In genomic region chr1:232435746-232436145, GRCh38 we compare ENCODE assay signal across 17 cellular contexts.
DNase-seq lines count a peak whose midpoint lies in the region; ATAC-seq and TF ChIP-seq lines count a peak whose summit lies in the region.
"Had no signal": no experiment of that assay in that cellular context is flagged by ENCODE, and none has a peak within 500 bp of the region (broad histone marks: within the 10 kb centered on the region; RNA-seq: fewer than 3 reads in every experiment).

No MANE protein-coding gene starts in this region.

- H3K4me1 ChIP-seq in mammary epithelial cell (ENCODE audit: insufficient read depth, low read length) (no peaks in the 10 kb centered on the region), mesenchymal stem cell (ENCODE audit: control insufficient read depth, insufficient read depth, low read depth, low read length) (peaks cover 18% of the 10 kb centered on the region), upper lobe of right lung (no peaks in the 10 kb centered on the region)

- no peaks in the 10 kb centered on the region for H4K20me1 ChIP-seq in mammary epithelial cell (ENCODE audit: insufficient read depth, low read length)

- in situ Hi-C loops in mammary epithelial cell (cut with MboI; ENCODE audit: low sequenced_read_pairs in 2 of 2), result no loop called here

- H3K27me3 ChIP-seq in mammary epithelial cell (ENCODE audit: insufficient read depth, low read length) (no peaks in the 10 kb centered on the region), mesenchymal stem cell (ENCODE audit: control insufficient read depth in 1 of 2, insufficient read depth in 1 of 2, low read length in 2 of 2) (no peaks in the 10 kb centered on the region), upper lobe of right lung (no peaks in the 10 kb centered on the region)
- H3K27me3 ChIP-seq: esophagus muscularis mucosa had no signal

- H3K27me3 Mint-ChIP-seq in MCF 10A (ENCODE audit: insufficient read depth, unreplicated experiment), result no peaks in the 10 kb centered on the region

- ATAC-seq in upper lobe of right lung (peak; percentile 45), GM18505 (IDR thresholded peaks at IDR 0.05; ENCODE audit: unreplicated experiment) (no peak)
- ATAC-seq: CD8-positive, alpha-beta T cell had no signal

- intact Hi-C loops in MCF 10A (cut with micrococcal nuclease) (no loop called here), mammary epithelial cell (cut with micrococcal nuclease) (no loop called here), upper lobe of right lung (cut with DNase I) (no loop called here)

- H3K79me2 ChIP-seq in mammary epithelial cell (ENCODE audit: insufficient read depth, low read length), result no peaks in the 10 kb centered on the region

- DNase-seq in MCF 10A (ENCODE audit: unreplicated experiment), result peak; percentile 76
- DNase-seq in mammary epithelial cell, result no peak
- peak; percentile 36 for DNase-seq in fibroblast of mammary gland (ENCODE audit: low read depth)
- peak; percentile 39 for DNase-seq in mesenchymal stem cell
- no peak for DNase-seq in upper lobe of right lung
- no peak for DNase-seq in HuH-7.5 (ENCODE audit: low spot score)
- no peak for DNase-seq in NCI-H187 treated with DMSO at 0.1 percent for 48 hours (lab: John Stamatoyannopoulos, UW)
- DNase-seq: activated naive CD8-positive, alpha-beta T cell treated with anti-CD3 and anti-CD28 coated beads, Interleukin-2, amount 10 ng/mL, durations not matched to agents 7 days and 5 days; CD8-positive, alpha-beta T cell; KBM-7; NCI-H1105; NCI-H226; occipital lobe; SHP77 treated with DMSO at 0.1 percent for 48 hours; stimulated activated CD4-positive, alpha-beta T cell treated with anti-CD3 and anti-CD28 coated beads, Interleukin-15, amount 100 ng/mL, for 24 hours had no signal

- no peak overlapping the region for H3K23ac ChIP-seq in mesenchymal stem cell (ENCODE audit: low read length in 2 of 2)

- no peak overlapping the region for H2AFZ ChIP-seq in mammary epithelial cell (ENCODE audit: low read depth, low read length)
- no peak overlapping the region for H2AFZ ChIP-seq in mesenchymal stem cell (ENCODE audit: low read depth, low read length)

- H3K36me3 ChIP-seq in mammary epithelial cell (ENCODE audit: insufficient read depth, low read length) (no peaks in the 10 kb centered on the region), mesenchymal stem cell (ENCODE audit: control insufficient read depth in 1 of 2, insufficient read depth in 2 of 2, low read depth in 1 of 2, low read length in 2 of 2) (peaks cover 3 to 44% of the 10 kb centered on the region in 2 experiments), upper lobe of right lung (peaks cover 65% of the 10 kb centered on the region)

- H3K27ac ChIP-seq in mammary epithelial cell (ENCODE audit: insufficient read depth, low read depth, low read length) (no peak overlapping the region), mesenchymal stem cell (ENCODE audit: low read length, poor library complexity, severe bottlenecking) (no peak overlapping the region), upper lobe of right lung (no peak overlapping the region)

- H3K36me3 Mint-ChIP-seq in MCF 10A (ENCODE audit: insufficient read depth, unreplicated experiment), result peaks cover 71% of the 10 kb centered on the region
- H3K36me3 Mint-ChIP-seq: activated naive CD8-positive, alpha-beta T cell treated with anti-CD3 and anti-CD28 coated beads, Interleukin-2, amount 10 ng/mL, durations not matched to agents 7 days and 5 days; CD8-positive, alpha-beta T cell had no signal

- H3K18ac ChIP-seq in mesenchymal stem cell (ENCODE audit: low read depth in 1 of 2, low read length in 2 of 2), result no peak overlapping the region

- peak overlapping the region; percentile 8 for H3K27ac Mint-ChIP-seq in MCF 10A (ENCODE audit: low read depth, unreplicated experiment)
- H3K27ac Mint-ChIP-seq: activated naive CD8-positive, alpha-beta T cell treated with anti-CD3 and anti-CD28 coated beads, Interleukin-2, amount 10 ng/mL, durations not matched to agents 7 days and 5 days; CD8-positive, alpha-beta T cell had no signal

- H3K4ac ChIP-seq in mesenchymal stem cell (ENCODE audit: low read depth in 1 of 2, low read length in 2 of 2), result no peak overlapping the region

- no peak overlapping the region for H3K4me3 Mint-ChIP-seq in MCF 10A (ENCODE audit: unreplicated experiment)
- H3K4me3 Mint-ChIP-seq: activated naive CD8-positive, alpha-beta T cell treated with anti-CD3 and anti-CD28 coated beads, Interleukin-2, amount 10 ng/mL, durations not matched to agents 7 days and 5 days; CD8-positive, alpha-beta T cell had no signal

- H4K91ac ChIP-seq in mesenchymal stem cell (ENCODE audit: low read length), result no peak overlapping the region

- H4K8ac ChIP-seq in mesenchymal stem cell (ENCODE audit: low read length), result no peak overlapping the region

- H3K9me3 Mint-ChIP-seq in MCF 10A (ENCODE audit: unreplicated experiment), result no peaks in the 10 kb centered on the region
- H3K9me3 Mint-ChIP-seq: activated naive CD8-positive, alpha-beta T cell treated with anti-CD3 and anti-CD28 coated beads, Interleukin-2, amount 10 ng/mL, durations not matched to agents 7 days and 5 days; CD8-positive, alpha-beta T cell had no signal

- no peaks in the 10 kb centered on the region for H3K9me3 ChIP-seq in mammary epithelial cell (replicated peaks; ENCODE audit: insufficient read depth, low read length)
- no peaks in the 10 kb centered on the region for H3K9me3 ChIP-seq in mesenchymal stem cell (ENCODE audit: control insufficient read depth, low read length)
- H3K9me3 ChIP-seq in upper lobe of right lung, result no peaks in the 10 kb centered on the region
- H3K9me3 ChIP-seq: esophagus muscularis mucosa had no signal

- POLR2A ChIA-PET in MCF 10A (lab: Yijun Ruan, JAX), result interaction anchor here (0.6 to 1.0 kb wide), 2 partner anchors 18 to 264 kb away, joined by 3 read pairs; no protein-coding TSS in a partner anchor

- no peak overlapping the region for H2AK5ac ChIP-seq in mesenchymal stem cell (ENCODE audit: low read length, severe bottlenecking)

- dilution Hi-C loops in mammary epithelial cell (cut with HindIII; ENCODE audit: low sequenced_read_pairs), result no loop called here

- CTCF ChIA-PET in MCF 10A (lab: Yijun Ruan, JAX), result interaction anchor here (0.5 to 1.7 kb wide), 5 partner anchors 34 to 580 kb away, joined by 3 to 5 read pairs (median 3); no protein-coding TSS in a partner anchor
- CTCF ChIA-PET in mammary epithelial cell (lab: Charles Lee; ENCODE audit: low non-redundant PET), result no interaction called here

- no peak overlapping the region for H3K14ac ChIP-seq in mesenchymal stem cell (ENCODE audit: low read length in 2 of 2)

- H3K4me3 ChIP-seq in mammary epithelial cell (replicated peaks in 1 of 3; ENCODE audit: insufficient read depth in 1 of 3, low read depth in 2 of 3, low read length in 3 of 3), result no peak overlapping the region
- H3K4me3 ChIP-seq in fibroblast of mammary gland (ENCODE audit: control insufficient read depth, low read depth, low read length), result no peak overlapping the region
- no peak overlapping the region for H3K4me3 ChIP-seq in mesenchymal stem cell (ENCODE audit: insufficient read depth in 1 of 2, low read depth in 1 of 2, low read length in 2 of 2)
- H3K4me3 ChIP-seq in upper lobe of right lung, result no peak overlapping the region
- H3K4me3 ChIP-seq: esophagus muscularis mucosa had no signal

- no peak overlapping the region for H2BK15ac ChIP-seq in mesenchymal stem cell (ENCODE audit: low read depth, poor library complexity, severe bottlenecking)

- H2BK12ac ChIP-seq in mesenchymal stem cell (ENCODE audit: low read length in 2 of 2), result no peak overlapping the region

- TF ChIP-seq CTCF in MCF 10A (IDR thresholded peaks at IDR 0.05; ENCODE audit: unreplicated experiment) (no peak), mammary epithelial cell (conservative IDR thresholded peaks at IDR 0.05 in 1 of 2, IDR thresholded peaks at IDR 0.05 in 1 of 2; ENCODE audit: extremely low read depth in 1 of 2, insufficient read depth in 1 of 2, low read depth in 1 of 2, low read length in 2 of 2) (no peak), fibroblast of mammary gland (conservative IDR thresholded peaks at IDR 0.05; ENCODE audit: control insufficient read depth, insufficient read depth, low read depth, low read length) (no peak), upper lobe of right lung (IDR thresholded peaks at IDR 0.05) (no peak)

- peaks cover 13% of the 10 kb centered on the region for H3K4me1 Mint-ChIP-seq in MCF 10A (ENCODE audit: insufficient read depth, unreplicated experiment)
- H3K4me1 Mint-ChIP-seq: activated naive CD8-positive, alpha-beta T cell treated with anti-CD3 and anti-CD28 coated beads, Interleukin-2, amount 10 ng/mL, durations not matched to agents 7 days and 5 days had no signal

- H3K79me1 ChIP-seq in mesenchymal stem cell (replicated peaks; ENCODE audit: low read length, poor library complexity, severe bottlenecking), result peaks cover 15% of the 10 kb centered on the region

- WGBS in mammary epithelial cell (ENCODE audit: low coverage, missing lambda C conversion rate), result 5% methylated on average over 3 of the region's 3 CpGs
- 58% methylated on average over 2 of the region's 3 CpGs for WGBS in mesenchymal stem cell

- no peak overlapping the region for H2BK5ac ChIP-seq in mesenchymal stem cell (ENCODE audit: low read depth, low read length, poor library complexity, severe bottlenecking)

- BruUV-seq in MCF 10A (replicated peaks; lab: Mats Ljungman, UMichigan) (no TSS peak), mammary epithelial cell (replicated peaks; lab: Mats Ljungman, UMichigan) (no TSS peak)

- H3K4me2 ChIP-seq in mammary epithelial cell (ENCODE audit: insufficient read depth, low read depth, low read length) (no peak overlapping the region), mesenchymal stem cell (ENCODE audit: low read length, poor library complexity, severe bottlenecking) (no peak overlapping the region)

- TF ChIP-seq POLR2A in GM18505 (IDR thresholded peaks at IDR 0.05; ENCODE audit: borderline replicate concordance, extremely low read depth, insufficient read depth, insufficient read length), result no peak

- H3K9ac ChIP-seq in mammary epithelial cell (ENCODE audit: insufficient read depth, low read length), result no peak overlapping the region
- H3K9ac ChIP-seq in mesenchymal stem cell (ENCODE audit: low read length), result no peak overlapping the region

- H2BK120ac ChIP-seq in mesenchymal stem cell (ENCODE audit: low read depth, low read length), result no peak overlapping the region

Comparison
In these comparisons a context has a peak if more than half of its experiments do, and no peak if none do; other contexts are left out.
1. DNase-seq: peak in MCF 10A (single experiment), fibroblast of mammary gland (single experiment) and mesenchymal stem cell (single experiment); none in mammary epithelial cell (single experiment), upper lobe of right lung (single experiment), HuH-7.5 (single experiment) and NCI-H187 treated with DMSO at 0.1 percent for 48 hours (single experiment).